ENCODE assay signal across 25 cellular contexts in genomic region chr12:90020436-90020835, GRCh38.
"Had no signal": no experiment of that assay in that cellular context is flagged by ENCODE, and none has a peak within 500 bp of the region (broad histone marks: within the 10 kb centered on the region; RNA-seq: fewer than 3 reads in every experiment).

No MANE protein-coding gene starts in this region.

- FAIRE-seq: endometrium, islet of Langerhans, keratinocyte had no signal

- ATAC-seq: effector memory CD8-positive, alpha-beta T cell; esophagus mucosa; gastrocnemius medialis; heart left ventricle; left cardiac atrium; left lung; left ventricle myocardium superior; lower lobe of right lung; mucosa of descending colon; naive thymus-derived CD8-positive, alpha-beta T cell had no signal

- H3K27me3 ChIP-seq: colonic mucosa, esophagus squamous epithelium, gastrocnemius medialis, heart left ventricle, left lung had no signal

- H3K9me3 ChIP-seq: colonic mucosa, esophagus squamous epithelium, gastrocnemius medialis, heart left ventricle, left lung, lower lobe of right lung, mucosa of descending colon had no signal

- H3K4me1 ChIP-seq: colonic mucosa, esophagus squamous epithelium, gastrocnemius medialis, heart left ventricle, left lung, lower lobe of right lung had no signal

- H3K4me3 ChIP-seq: colonic mucosa, esophagus squamous epithelium, gastrocnemius medialis, heart left ventricle, left lung, lower lobe of right lung, mucosa of descending colon had no signal

- H3K36me3 ChIP-seq: colonic mucosa, esophagus squamous epithelium, gastrocnemius medialis, heart left ventricle, left lung, lower lobe of right lung had no signal

- DNase-seq: colonic mucosa; cortex of kidney; effector CD8-positive, alpha-beta T cell; effector memory CD8-positive, alpha-beta T cell; endodermal cell; erythroblast; esophagus squamous epithelium; foreskin melanocyte; gastrocnemius medialis; glutamatergic neuron; heart left ventricle; hippocampal formation; left cardiac atrium; left lung; left ventricle myocardium superior; lower lobe of right lung; mesenchymal stem cell; mucosa of descending colon; naive B cell; naive thymus-derived CD8-positive, alpha-beta T cell had no signal

- H3K27ac ChIP-seq: colonic mucosa, epithelial cell of prostate, esophagus squamous epithelium, gastrocnemius medialis, heart left ventricle, left lung, lower lobe of right lung had no signal
